In genomic region chr18:62186656-62187542, GRCh38 we compare ENCODE assay signal across 8 cellular contexts. TPM values are rescaled to one million over a fixed set of nuclear protein-coding genes. Genes with fewer than 3 reads are reported as not detected.
DNase-seq lines count a peak whose midpoint lies in the region; ATAC-seq and TF ChIP-seq lines count a peak whose summit lies in the region.

TSS of gene PIGN (minus strand) at chr18:62187056. CDS start at chr18:62161353, 25,703 bp downstream.
TSS of gene RELCH (plus strand) at chr18:62187255. CDS start at chr18:62187506, 251 bp downstream.

- no peaks in the 10 kb centered on the region for H3K9me3 Mint-ChIP-seq in activated CD4-positive, alpha-beta T cell treated with anti-CD3 and anti-CD28 coated beads, Interleukin-2, amount 10 ng/mL, durations not matched to agents 24 days and 14 days

- H3K27me3 ChIP-seq in BJ (ENCODE audit: control insufficient read depth, insufficient read depth, low read length) (no peaks in the 10 kb centered on the region), layer of hippocampus (ENCODE audit: control insufficient read depth, insufficient read depth, low read length) (no peaks in the 10 kb centered on the region)

- H3K27ac Mint-ChIP-seq in activated CD4-positive, alpha-beta T cell treated with anti-CD3 and anti-CD28 coated beads, Interleukin-2, amount 10 ng/mL, durations not matched to agents 24 days and 14 days: peak within 1 kb of the TSS; percentile 97

- H3K36me3 Mint-ChIP-seq in activated CD4-positive, alpha-beta T cell treated with anti-CD3 and anti-CD28 coated beads, Interleukin-2, amount 10 ng/mL, durations not matched to agents 24 days and 14 days (ENCODE audit: low read depth): peaks cover 29% of the 10 kb centered on the region

- DNase-seq in BJ (ENCODE audit: low read depth) (peak; percentile 87), NCI-H526 treated with DMSO at 0.1 percent for 48 hours (lab: John Stamatoyannopoulos, UW) (peak; percentile 97), coronary artery (ENCODE audit: low spot score) (peak; percentile 99)
- peak; percentile 98 for DNase-seq in activated CD4-positive, alpha-beta T cell treated with anti-CD3 and anti-CD28 coated beads, Interleukin-2, amount 10 ng/mL, durations not matched to agents 24 days and 14 days
- peak; percentile 80 to 92 for DNase-seq in stimulated activated CD4-positive, alpha-beta T cell treated with anti-CD3 and anti-CD28 coated beads, Interleukin-1b, Interleukin-23, amount 100 ng/mL, for 4 hours (ENCODE audit: low read depth in 2 of 2)

- no peaks in the 10 kb centered on the region for H3K27me3 Mint-ChIP-seq in activated CD4-positive, alpha-beta T cell treated with anti-CD3 and anti-CD28 coated beads, Interleukin-2, amount 10 ng/mL, durations not matched to agents 24 days and 14 days

- H3K4me1 Mint-ChIP-seq in activated CD4-positive, alpha-beta T cell treated with anti-CD3 and anti-CD28 coated beads, Interleukin-2, amount 10 ng/mL, durations not matched to agents 24 days and 14 days: peaks cover 41% of the 10 kb centered on the region

- peak within 1 kb of the TSS; percentile 66 to 92 for H3K27ac ChIP-seq in coronary artery
- peak within 1 kb of the TSS; percentile 87 for H3K27ac ChIP-seq in layer of hippocampus (ENCODE audit: low read depth, low read length)

- TF ChIP-seq CTCF in BJ (IDR thresholded peaks at IDR 0.05; ENCODE audit: insufficient read depth, low read depth, low read length) (no peak), coronary artery (IDR thresholded peaks at IDR 0.05) (no peak)

- H3K4me3 ChIP-seq in BJ (ENCODE audit: low read depth, low read length) (peak within 1 kb of the TSS; percentile 82), coronary artery (peak within 1 kb of the TSS; percentile 99)

- POLR2A ChIA-PET in BJ (lab: Charles Lee): interaction anchor here (0.6 kb wide), 2 partner anchors 8 to 336 kb away, joined by 4 to 11 read pairs; partner anchors contain the start of gene ZCCHC2

- H3K36me3 ChIP-seq in BJ (ENCODE audit: control insufficient read depth, insufficient read depth, low read length): no peaks in the 10 kb centered on the region

- intact Hi-C loops in activated CD4-positive, alpha-beta T cell treated with anti-CD3 and anti-CD28 coated beads, Interleukin-2, amount 10 ng/mL, durations not matched to agents 24 days and 14 days (cut with micrococcal nuclease): loop anchor here (1.0 to 5.0 kb wide), 8 partner anchors 62 to 1235 kb away; partner anchors contain the start of genes PHLPP1, TNFRSF11A and VPS4B

- CTCF ChIA-PET in BJ (lab: Yijun Ruan, JAX): interaction anchor here (1.2 to 1.5 kb wide), 3 partner anchors 24 to 398 kb away, joined by 3 to 6 read pairs (median 5); no protein-coding TSS in a partner anchor

- peak within 1 kb of the TSS; percentile 100 for H3K4me3 Mint-ChIP-seq in activated CD4-positive, alpha-beta T cell treated with anti-CD3 and anti-CD28 coated beads, Interleukin-2, amount 10 ng/mL, durations not matched to agents 24 days and 14 days

- peak; percentile 95 for ATAC-seq in GM19324 (IDR thresholded peaks at IDR 0.05; ENCODE audit: low FRiP score, unreplicated experiment)
- peak; percentile 79 for ATAC-seq in HG03469 (IDR thresholded peaks at IDR 0.05; ENCODE audit: unreplicated experiment)

RNA-seq across cellular contexts. Expression of gene PIGN, which starts in this region (rescaled TPM):
- polyA plus RNA-seq in BJ (2011; rRNA removed): 12.0 and 31.5 TPM in 2 replicates
- 24.1 and 39.7 TPM in 2 replicates for polyA minus RNA-seq in BJ (2011; rRNA and poly(A)+ RNA removed)
- total RNA-seq in activated CD4-positive, alpha-beta T cell treated with anti-CD3 and anti-CD28 coated beads, Interleukin-2, amount 10 ng/mL, durations not matched to agents 24 days and 14 days: 32.0 and 33.9 TPM in 2 replicates

RNA-seq across cellular contexts. Expression of gene RELCH, which starts in this region (rescaled TPM):
- 8.2 and 14.9 TPM in 2 replicates for polyA plus RNA-seq in BJ (2011; rRNA removed)
- polyA minus RNA-seq in BJ (2011; rRNA and poly(A)+ RNA removed): 33.9 and 42.8 TPM in 2 replicates
- total RNA-seq in activated CD4-positive, alpha-beta T cell treated with anti-CD3 and anti-CD28 coated beads, Interleukin-2, amount 10 ng/mL, durations not matched to agents 24 days and 14 days: 30.6 and 31.1 TPM in 2 replicates

Comparison
In these comparisons a context has a peak if more than half of its experiments do, and no peak if none do; other contexts are left out.
1. Peak in every context shown above with its lines: DNase-seq, ATAC-seq, H3K4me3 ChIP-seq and H3K27ac ChIP-seq.